In the genomic region with DNA sequence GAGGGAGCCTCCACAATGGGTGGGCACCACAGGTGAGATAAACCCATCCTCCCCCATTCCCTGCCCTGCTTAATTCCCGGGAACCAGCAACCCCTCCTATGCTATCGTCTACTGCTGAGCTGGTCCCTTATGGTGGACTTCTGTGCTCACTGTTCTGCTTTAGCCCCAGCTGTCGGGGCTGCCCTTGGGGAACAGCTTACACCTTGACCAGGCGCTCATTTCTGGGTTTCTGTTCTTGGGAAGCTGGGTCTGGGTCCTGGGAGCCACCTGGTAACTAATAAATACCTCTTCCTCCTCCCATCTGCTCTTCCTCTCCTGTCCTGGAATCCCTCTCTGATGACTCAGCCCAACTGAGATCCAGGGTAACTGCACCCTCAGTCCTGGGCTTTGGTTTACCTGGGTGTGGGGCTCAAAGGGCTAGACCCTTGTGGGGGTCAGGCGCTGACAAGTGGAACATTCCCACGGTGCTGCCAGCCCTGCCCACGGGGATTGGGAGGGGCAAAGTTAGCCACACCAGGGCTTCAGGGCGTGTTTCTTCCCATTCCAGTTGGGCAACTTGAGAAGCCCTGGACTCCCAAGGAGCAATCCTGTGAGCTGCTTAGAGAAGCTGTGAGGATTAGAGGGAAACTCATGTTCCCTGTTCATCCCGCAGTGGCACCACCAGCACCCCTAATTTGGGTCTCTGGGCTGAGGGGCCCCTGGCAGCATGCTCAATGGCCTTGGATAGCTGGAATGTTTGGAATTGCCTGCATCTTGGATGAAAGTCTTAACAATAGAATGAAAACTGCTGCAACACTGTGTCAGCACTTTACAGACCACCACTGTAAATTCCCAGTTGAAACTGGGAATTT, we compare ENCODE assay signal across 12 cellular contexts. TPM values are rescaled to one million over a fixed set of nuclear protein-coding genes. Genes with fewer than 3 reads are reported as not detected.
DNase-seq lines count a peak whose midpoint lies in the region; ATAC-seq and TF ChIP-seq lines count a peak whose summit lies in the region.
"Had no signal": no experiment of that assay in that cellular context is flagged by ENCODE, and none has a peak within 500 bp of the region (broad histone marks: within the 10 kb centered on the region; RNA-seq: fewer than 3 reads in every experiment).

No MANE protein-coding gene starts in this region.

- no peak overlapping the region for H3K27ac Mint-ChIP-seq in activated T-cell treated with anti-CD3 and anti-CD28 coated beads, Interleukin-2, amount 50 U/mL, for 24 hours
- peak overlapping the region; percentile 87 for H3K27ac Mint-ChIP-seq in activated T-helper 17 cell treated with anti-CD3 and anti-CD28 coated beads, Interleukin-2, amount 50 U/mL, for 72 hours
- no peak overlapping the region for H3K27ac Mint-ChIP-seq in stimulated activated naive CD8-positive, alpha-beta T cell treated with anti-CD3 and anti-CD28 coated beads, Interleukin-15, amount 100 ng/mL, for 72 hours

- no peak overlapping the region for H3K27ac ChIP-seq in upper lobe of right lung

- H3K27me3 Mint-ChIP-seq in activated T-cell treated with anti-CD3 and anti-CD28 coated beads, Interleukin-2, amount 50 U/mL, for 24 hours, result peaks cover 9% of the 10 kb centered on the region
- no peaks in the 10 kb centered on the region for H3K27me3 Mint-ChIP-seq in activated T-helper 17 cell treated with anti-CD3 and anti-CD28 coated beads, Interleukin-2, amount 50 U/mL, for 72 hours
- peaks cover 21% of the 10 kb centered on the region for H3K27me3 Mint-ChIP-seq in stimulated activated naive CD8-positive, alpha-beta T cell treated with anti-CD3 and anti-CD28 coated beads, Interleukin-15, amount 100 ng/mL, for 72 hours

- H3K36me3 ChIP-seq in upper lobe of right lung, result no peaks in the 10 kb centered on the region
- H3K36me3 ChIP-seq: MG63, tibial artery had no signal

- H3K4me1 ChIP-seq in upper lobe of right lung, result peaks cover 17% of the 10 kb centered on the region

- no peak for ATAC-seq in activated T-helper 17 cell treated with anti-CD3 and anti-CD28 coated beads, Interleukin-2, amount 50 U/mL, for 72 hours (replicated peaks)
- ATAC-seq in stimulated activated naive CD8-positive, alpha-beta T cell treated with anti-CD3 and anti-CD28 coated beads, Interleukin-15, amount 100 ng/mL, for 72 hours, result no peak
- no peak for ATAC-seq in upper lobe of right lung
- ATAC-seq: left ventricle myocardium superior had no signal

- TF ChIP-seq CTCF in upper lobe of right lung (IDR thresholded peaks at IDR 0.05), result no peak

- intact Hi-C loops in upper lobe of right lung (cut with DNase I), result loop anchor here (10.0 kb wide), 1 partner anchor 62 kb away; no protein-coding TSS in a partner anchor

- no peaks in the 10 kb centered on the region for H3K9me3 Mint-ChIP-seq in activated T-cell treated with anti-CD3 and anti-CD28 coated beads, Interleukin-2, amount 50 U/mL, for 24 hours
- H3K9me3 Mint-ChIP-seq in activated T-helper 17 cell treated with anti-CD3 and anti-CD28 coated beads, Interleukin-2, amount 50 U/mL, for 72 hours, result no peaks in the 10 kb centered on the region
- H3K9me3 Mint-ChIP-seq in stimulated activated naive CD8-positive, alpha-beta T cell treated with anti-CD3 and anti-CD28 coated beads, Interleukin-15, amount 100 ng/mL, for 72 hours, result no peaks in the 10 kb centered on the region

- no peaks in the 10 kb centered on the region for H3K27me3 ChIP-seq in upper lobe of right lung
- H3K27me3 ChIP-seq: tibial artery had no signal

- H3K36me3 Mint-ChIP-seq in activated T-cell treated with anti-CD3 and anti-CD28 coated beads, Interleukin-2, amount 50 U/mL, for 24 hours (ENCODE audit: low read depth), result no peaks in the 10 kb centered on the region
- peaks cover 19% of the 10 kb centered on the region for H3K36me3 Mint-ChIP-seq in activated T-helper 17 cell treated with anti-CD3 and anti-CD28 coated beads, Interleukin-2, amount 50 U/mL, for 72 hours (ENCODE audit: low read depth)

- no peaks in the 10 kb centered on the region for H3K9me3 ChIP-seq in upper lobe of right lung
- H3K9me3 ChIP-seq: MG63, tibial artery had no signal

- H3K4me3 Mint-ChIP-seq in activated T-cell treated with anti-CD3 and anti-CD28 coated beads, Interleukin-2, amount 50 U/mL, for 24 hours, result peak overlapping the region; percentile 85
- H3K4me3 Mint-ChIP-seq in activated T-helper 17 cell treated with anti-CD3 and anti-CD28 coated beads, Interleukin-2, amount 50 U/mL, for 72 hours, result peak overlapping the region; percentile 87
- H3K4me3 Mint-ChIP-seq in stimulated activated naive CD8-positive, alpha-beta T cell treated with anti-CD3 and anti-CD28 coated beads, Interleukin-15, amount 100 ng/mL, for 72 hours, result peak overlapping the region; percentile 30 to 80

- no peak overlapping the region for H3K4me3 ChIP-seq in upper lobe of right lung

- DNase-seq in activated T-cell treated with anti-CD3 and anti-CD28 coated beads, Interleukin-2, amount 50 U/mL, for 24 hours, result no peak
- DNase-seq in activated T-cell treated with anti-CD3 and anti-CD28 coated beads, Interleukin-2, amount 50 U/mL, for 1 hour, result no peak
- DNase-seq in iPS-NIHi7 (ENCODE audit: extremely low spot score), result peak; percentile 40
- DNase-seq in stimulated activated naive CD8-positive, alpha-beta T cell treated with anti-CD3 and anti-CD28 coated beads, Interleukin-15, amount 100 ng/mL, for 72 hours, result no peak
- no peak for DNase-seq in upper lobe of right lung
- DNase-seq in H4 (ENCODE audit: low spot score), result no peak
- DNase-seq in germinal center (ENCODE audit: low spot score), result no peak
- DNase-seq: activated CD4-positive, alpha-beta T cell treated with anti-CD3 and anti-CD28 coated beads, Interleukin-2, amount 50 U/mL, for 4 hours; left ventricle myocardium superior; MG63; tibial artery had no signal

- H3K4me1 Mint-ChIP-seq in activated T-cell treated with anti-CD3 and anti-CD28 coated beads, Interleukin-2, amount 50 U/mL, for 24 hours (ENCODE audit: low read depth), result peaks cover 29% of the 10 kb centered on the region
- H3K4me1 Mint-ChIP-seq in activated T-helper 17 cell treated with anti-CD3 and anti-CD28 coated beads, Interleukin-2, amount 50 U/mL, for 72 hours, result peaks cover 23% of the 10 kb centered on the region
- peaks cover 37% of the 10 kb centered on the region for H3K4me1 Mint-ChIP-seq in stimulated activated naive CD8-positive, alpha-beta T cell treated with anti-CD3 and anti-CD28 coated beads, Interleukin-15, amount 100 ng/mL, for 72 hours

RNA-seq across cellular contexts. Expression of gene PCAT6, which starts 1.6 kb away (rescaled TPM):
- total RNA-seq in activated T-helper 17 cell treated with anti-CD3 and anti-CD28 coated beads, Interleukin-2, amount 50 U/mL, for 72 hours, result 1 to 10 TPM; 1.8 to 4.0 TPM
- 0.81 TPM for total RNA-seq in upper lobe of right lung
- total RNA-seq in H4 (2014; rRNA removed; shearing (Covaris generic)), result 0.33 and 0.47 TPM in 2 replicates

RNA-seq across cellular contexts. Expression of gene KDM5B, which starts 4.2 kb away (rescaled TPM):
- 100 to 1,000 TPM; 124 to 176 TPM for total RNA-seq in activated T-helper 17 cell treated with anti-CD3 and anti-CD28 coated beads, Interleukin-2, amount 50 U/mL, for 72 hours
- 57.3 TPM for total RNA-seq in upper lobe of right lung
- total RNA-seq in H4 (2014; rRNA removed; shearing (Covaris generic)), result 27.6 and 38.1 TPM in 2 replicates
